In the genomic region with DNA sequence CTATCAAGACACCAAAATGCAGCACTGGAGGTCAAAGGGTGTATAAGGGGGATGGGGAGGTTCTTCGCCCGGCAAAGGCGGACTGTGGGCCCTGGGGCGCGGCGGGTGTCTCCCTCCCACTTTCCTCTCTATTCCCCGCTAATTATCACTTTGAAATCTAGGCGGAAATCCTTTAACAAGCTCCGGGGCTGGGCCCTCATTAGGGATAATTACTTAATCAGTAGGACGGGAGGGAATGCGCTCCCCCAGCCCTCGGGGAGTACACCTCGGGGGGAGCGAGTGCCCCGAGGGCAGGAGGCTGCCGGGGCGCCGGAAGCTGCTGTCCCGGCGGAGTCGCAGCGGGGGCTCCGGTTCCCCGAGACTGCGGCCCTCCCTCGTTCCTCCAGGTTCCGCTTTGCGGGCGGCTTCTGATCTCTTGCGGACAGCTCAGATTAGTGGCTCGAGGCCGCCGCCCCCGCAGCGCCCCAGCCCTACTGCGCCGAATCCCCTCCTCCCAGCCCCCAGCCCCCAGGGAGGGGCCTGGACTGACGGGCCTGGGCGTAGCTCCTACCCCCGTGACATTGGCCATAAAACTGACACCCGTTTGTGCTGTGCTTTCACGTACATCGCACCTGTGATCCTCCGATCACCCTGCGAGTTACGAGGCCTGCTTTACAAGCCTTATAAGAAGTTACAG, we compare ENCODE assay signal across 8 cellular contexts. TPM values are rescaled to one million over a fixed set of nuclear protein-coding genes. Genes with fewer than 3 reads are reported as not detected.
DNase-seq lines count a peak whose midpoint lies in the region; ATAC-seq and TF ChIP-seq lines count a peak whose summit lies in the region.

No MANE protein-coding gene starts in this region.

- intact Hi-C loops in CD4-positive, alpha-beta T cell (cut with DNase I, micrococcal nuclease), result no loop called here

- POLR2A ChIA-PET in CD4-positive, alpha-beta T cell (lab: Charles Lee), result interaction anchor here (0.8 to 1.8 kb wide), 9 partner anchors 23 to 629 kb away, joined by 3 to 9 read pairs (median 4); a partner anchor contains a TSS

- peak overlapping the region; percentile 22 for H3K4me3 ChIP-seq in HAP-1
- peak overlapping the region; percentile 40 to 41 for H3K4me3 ChIP-seq in foreskin fibroblast (ENCODE audit: low read depth in 1 of 2, low read length in 2 of 2)
- peak overlapping the region; percentile 8 to 32 for H3K4me3 ChIP-seq in neutrophil (ENCODE audit: low read depth in 1 of 2, low read length in 1 of 2)
- peak overlapping the region; percentile 56 to 70 (median 66) for H3K4me3 ChIP-seq in subcutaneous abdominal adipose tissue (ENCODE audit: low read depth in 1 of 5, low read length in 5 of 5)

- no peaks in the 10 kb centered on the region for H3K9me3 Mint-ChIP-seq in CD4-positive, alpha-beta T cell
- peaks cover 3 to 6% of the 10 kb centered on the region in 2 donors for H3K9me3 Mint-ChIP-seq in activated T-cell treated with anti-CD3 and anti-CD28 coated beads, Interleukin-2, amount 50 U/mL, for 72 hours

- H3K27me3 Mint-ChIP-seq in CD4-positive, alpha-beta T cell, result peaks cover 39% of the 10 kb centered on the region
- peaks cover 52% of the 10 kb centered on the region for H3K27me3 Mint-ChIP-seq in activated T-cell treated with anti-CD3 and anti-CD28 coated beads, Interleukin-2, amount 50 U/mL, for 72 hours (ENCODE audit: low read depth)

- H3K36me3 ChIP-seq in HAP-1 (replicated peaks) (no peaks in the 10 kb centered on the region), neutrophil (no peaks in the 10 kb centered on the region), subcutaneous abdominal adipose tissue (ENCODE audit: control insufficient read depth in 5 of 5, insufficient read depth in 5 of 5, low read length in 5 of 5) (no peaks in the 10 kb centered on the region)

- H3K27ac ChIP-seq in CD4-positive, alpha-beta T cell (ENCODE audit: low read depth, low read length), result no peak overlapping the region
- no peak overlapping the region for H3K27ac ChIP-seq in neutrophil
- H3K27ac ChIP-seq in subcutaneous abdominal adipose tissue (ENCODE audit: low read depth, low read length), result no peak overlapping the region

- DNase-seq in CD4-positive, alpha-beta T cell, result peak; percentile 39 to 80 (median 58)
- DNase-seq in HAP-1 (ENCODE audit: low spot score in 2 of 2) (peak in 1 of 2 experiments; percentile 72), NOMO-1 treated with dmso at 0.1 percent for 144 hours (lab: John Stamatoyannopoulos, UW; ENCODE audit: unreplicated experiment) (peak; percentile 42), foreskin fibroblast (peak; percentile 23 to 71), DMS153 (lab: John Stamatoyannopoulos, UW) (no peak)
- peak; percentile 79 to 80 for DNase-seq in activated T-cell treated with anti-CD3 and anti-CD28 coated beads, Interleukin-2, amount 50 U/mL, for 72 hours

- CTCF ChIA-PET in CD4-positive, alpha-beta T cell (lab: Charles Lee), result no interaction called here

- peak overlapping the region; percentile 90 for H3K4me3 Mint-ChIP-seq in CD4-positive, alpha-beta T cell
- peak overlapping the region; percentile 74 to 76 for H3K4me3 Mint-ChIP-seq in activated T-cell treated with anti-CD3 and anti-CD28 coated beads, Interleukin-2, amount 50 U/mL, for 72 hours

- in situ Hi-C loops in HAP-1 (cut with MboI; ENCODE audit: low sequenced_read_pairs), result no loop called here

- no peaks in the 10 kb centered on the region for H3K9me3 ChIP-seq in CD4-positive, alpha-beta T cell (ENCODE audit: control insufficient read depth, low read length)
- H3K9me3 ChIP-seq in HAP-1, result no peaks in the 10 kb centered on the region
- H3K9me3 ChIP-seq in neutrophil, result no peaks in the 10 kb centered on the region
- no peaks in the 10 kb centered on the region for H3K9me3 ChIP-seq in subcutaneous abdominal adipose tissue (ENCODE audit: control insufficient read depth in 5 of 5, low read length in 5 of 5)

- no peak for TF ChIP-seq CTCF in CD4-positive, alpha-beta T cell (IDR thresholded peaks at IDR 0.05)
- TF ChIP-seq CTCF in foreskin fibroblast (IDR thresholded peaks at IDR 0.05; ENCODE audit: low read depth, low read length) (no peak), neutrophil (IDR thresholded peaks at IDR 0.05) (no peak)

- peak overlapping the region in 3 of 5 donors; percentile 41 to 72 (median 50) for H3K9ac ChIP-seq in subcutaneous abdominal adipose tissue (ENCODE audit: low read length in 5 of 5)

- peak; percentile 81 for ATAC-seq in CD4-positive, alpha-beta T cell (ENCODE audit: poor library complexity)
- ATAC-seq in activated T-cell treated with anti-CD3 and anti-CD28 coated beads, Interleukin-2, amount 50 U/mL, for 72 hours (replicated peaks in 1 of 2), result peak; percentile 86 to 90

- no peaks in the 10 kb centered on the region for H3K36me3 Mint-ChIP-seq in CD4-positive, alpha-beta T cell (ENCODE audit: low read depth)
- H3K36me3 Mint-ChIP-seq in activated T-cell treated with anti-CD3 and anti-CD28 coated beads, Interleukin-2, amount 50 U/mL, for 72 hours (ENCODE audit: insufficient read depth in 2 of 2), result peaks cover 0 to 2% of the 10 kb centered on the region in 2 donors

- peaks cover 28% of the 10 kb centered on the region for H3K4me1 Mint-ChIP-seq in CD4-positive, alpha-beta T cell (ENCODE audit: low read depth)
- peaks cover 33% of the 10 kb centered on the region for H3K4me1 Mint-ChIP-seq in activated T-cell treated with anti-CD3 and anti-CD28 coated beads, Interleukin-2, amount 50 U/mL, for 72 hours (ENCODE audit: low read depth)

- H3K27ac Mint-ChIP-seq in CD4-positive, alpha-beta T cell, result peak overlapping the region; percentile 85
- H3K27ac Mint-ChIP-seq in activated T-cell treated with anti-CD3 and anti-CD28 coated beads, Interleukin-2, amount 50 U/mL, for 72 hours, result peak overlapping the region; percentile 42

- H3K27me3 ChIP-seq in CD4-positive, alpha-beta T cell (ENCODE audit: control insufficient read depth, insufficient read depth, low read length), result no peaks in the 10 kb centered on the region
- H3K27me3 ChIP-seq in HAP-1 (ENCODE audit: low read depth) (0 out of 2 replicates have a peak, but pooled peaks cover 2% of the 10 kb centered on the region), neutrophil (peaks cover 98% of the 10 kb centered on the region), subcutaneous abdominal adipose tissue (ENCODE audit: control insufficient read depth in 5 of 5, insufficient read depth in 4 of 5, low read length in 5 of 5) (peaks cover 0 to 6% (median 0%) of the 10 kb centered on the region in 5 donors)

- H3K4me1 ChIP-seq in HAP-1, result peaks cover 9% of the 10 kb centered on the region
- peaks cover 8 to 9% of the 10 kb centered on the region in 2 experiments for H3K4me1 ChIP-seq in neutrophil (ENCODE audit: control insufficient read depth in 1 of 2, insufficient read depth in 1 of 2, low read depth in 1 of 2, low read length in 1 of 2)
- H3K4me1 ChIP-seq in subcutaneous abdominal adipose tissue (ENCODE audit: control insufficient read depth in 5 of 5, insufficient read depth in 5 of 5, low read length in 5 of 5), result peaks cover 0 to 17% (median 15%) of the 10 kb centered on the region in 5 donors

RNA-seq across cellular contexts. Expression of a gene that starts 14.7 kb away (rescaled TPM):
- total RNA-seq in CD4-positive, alpha-beta T cell, result not detected
- under 1 TPM in 1 of 2 donors, not detected in 1; 0.09 TPM for total RNA-seq in activated T-cell treated with anti-CD3 and anti-CD28 coated beads, Interleukin-2, amount 50 U/mL, for 72 hours

RNA-seq across cellular contexts. Expression of a gene that starts 23.5 kb away (rescaled TPM):
- total RNA-seq in CD4-positive, alpha-beta T cell, result not detected
- under 1 TPM in 1 of 2 donors, not detected in 1; 0.31 TPM for total RNA-seq in activated T-cell treated with anti-CD3 and anti-CD28 coated beads, Interleukin-2, amount 50 U/mL, for 72 hours

RNA-seq across cellular contexts. Expression of a gene that starts 28.0 kb away (rescaled TPM):
- not detected for total RNA-seq in CD4-positive, alpha-beta T cell
- total RNA-seq in activated T-cell treated with anti-CD3 and anti-CD28 coated beads, Interleukin-2, amount 50 U/mL, for 72 hours, result not detected

RNA-seq across cellular contexts. Expression of a gene that starts 41.5 kb away (rescaled TPM):
- total RNA-seq in CD4-positive, alpha-beta T cell, result 10 to 100 TPM; 19.3 to 21.7 TPM
- total RNA-seq in activated T-cell treated with anti-CD3 and anti-CD28 coated beads, Interleukin-2, amount 50 U/mL, for 72 hours, result 10 to 100 TPM; 47.3 to 54.9 TPM

RNA-seq across cellular contexts. Expression of a gene that starts 47.5 kb away (rescaled TPM):
- 10 to 100 TPM in 1 of 2 experiments, 1 to 10 TPM in 1; 7.7 to 10.7 TPM for total RNA-seq in CD4-positive, alpha-beta T cell
- 10 to 100 TPM; 43.5 to 46.9 TPM for total RNA-seq in activated T-cell treated with anti-CD3 and anti-CD28 coated beads, Interleukin-2, amount 50 U/mL, for 72 hours
